ENCODE assay signal across 10 cellular contexts in the genomic region with DNA sequence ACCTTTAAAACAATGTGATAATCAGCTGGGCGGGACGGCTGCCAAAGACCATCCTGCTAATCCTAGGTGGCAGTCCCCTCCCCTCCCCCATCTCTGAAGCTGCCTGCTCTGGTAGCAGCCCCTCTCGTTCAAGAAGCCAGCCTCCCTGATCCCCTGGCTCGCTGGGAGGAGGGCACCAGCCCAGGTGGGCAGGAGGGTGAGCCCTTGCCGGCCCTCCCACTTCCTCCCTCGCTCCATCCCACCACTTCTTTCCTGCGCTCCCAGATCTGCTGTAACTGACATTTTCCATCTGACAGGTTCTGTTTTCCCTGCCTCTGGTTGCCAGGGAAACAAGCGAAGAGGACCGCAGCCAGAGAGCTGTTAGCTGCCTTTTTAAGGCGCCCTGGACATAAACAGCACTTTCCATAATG.
DNase-seq lines count a peak whose midpoint lies in the region; ATAC-seq and TF ChIP-seq lines count a peak whose summit lies in the region.
"Had no signal": no experiment of that assay in that cellular context is flagged by ENCODE, and none has a peak within 500 bp of the region (broad histone marks: within the 10 kb centered on the region; RNA-seq: fewer than 3 reads in every experiment).

No MANE protein-coding gene starts in this region.

- peaks cover 37% of the 10 kb centered on the region for H3K27me3 ChIP-seq in kidney epithelial cell (ENCODE audit: control insufficient read depth, insufficient read depth, low read length)

- DNase-seq in AG08395 (ENCODE audit: low spot score) (peak; percentile 33), NCI-H146 (lab: John Stamatoyannopoulos, UW) (peak; percentile 31), astrocyte of the spinal cord (ENCODE audit: low read depth, low spot score) (peak; percentile 28), kidney epithelial cell (ENCODE audit: low read depth) (peak; percentile 9), RKO (ENCODE audit: low spot score) (no peak)
- DNase-seq: effector CD8-positive, alpha-beta T cell; SIG-M5 had no signal

- H3K4me3 ChIP-seq in astrocyte of the spinal cord (ENCODE audit: low read depth, low read length) (no peak overlapping the region), kidney epithelial cell (ENCODE audit: low read depth, low read length) (no peak overlapping the region)

- in situ Hi-C loops in astrocyte of the spinal cord (cut with HindIII; ENCODE audit: low sequenced_read_pairs), result no loop called here

- no peak for TF ChIP-seq CTCF in astrocyte of the spinal cord (IDR thresholded peaks at IDR 0.05; ENCODE audit: low read depth, low read length)
- TF ChIP-seq CTCF in kidney epithelial cell (IDR thresholded peaks at IDR 0.05; ENCODE audit: insufficient read depth, low read length, poor library complexity, severe bottlenecking), result no peak

- H3K36me3 ChIP-seq in kidney epithelial cell (ENCODE audit: control insufficient read depth, insufficient read depth, low read length), result no peaks in the 10 kb centered on the region

- ATAC-seq in HG03342 (IDR thresholded peaks at IDR 0.05; ENCODE audit: unreplicated experiment) (no peak), GM19463 (IDR thresholded peaks at IDR 0.05; ENCODE audit: unreplicated experiment) (no peak), HG02571 (IDR thresholded peaks at IDR 0.05; ENCODE audit: unreplicated experiment) (no peak)
